8 cellular contexts compared by ENCODE assay signal in genomic region chrX:47191806-47192401, GRCh38. TPM values are rescaled to one million over a fixed set of nuclear protein-coding genes. Genes with fewer than 3 reads are reported as not detected.
A peak's percentile ranks its signal among the peaks of the same experiment; 100 is the strongest.
DNase-seq lines count a peak whose midpoint lies in the region; ATAC-seq lines count a peak whose summit lies in the region.

No MANE protein-coding gene starts in this region.

- peaks cover 26% of the 10 kb centered on the region for H3K36me3 Mint-ChIP-seq in stimulated activated naive CD8-positive, alpha-beta T cell treated with anti-CD3 and anti-CD28 coated beads, Interleukin-15, Interleukin-2, amounts not matched to agents 100 ng/mL and 50 ng/mL, for 24 hours (ENCODE audit: low read depth)
- H3K36me3 Mint-ChIP-seq in activated CD8-positive, alpha-beta T cell treated with anti-CD3 and anti-CD28 coated beads, Interleukin-2, amount 10 ng/mL, durations not matched to agents 7 days and 5 days (ENCODE audit: low read depth): peaks cover 28% of the 10 kb centered on the region

- no peaks in the 10 kb centered on the region for H3K27me3 ChIP-seq in iPS-18a (ENCODE audit: control insufficient read depth, insufficient read depth, low read length)

- H3K9me3 Mint-ChIP-seq in stimulated activated naive CD8-positive, alpha-beta T cell treated with anti-CD3 and anti-CD28 coated beads, Interleukin-15, Interleukin-2, amounts not matched to agents 100 ng/mL and 50 ng/mL, for 24 hours: no peaks in the 10 kb centered on the region
- H3K9me3 Mint-ChIP-seq in activated CD8-positive, alpha-beta T cell treated with anti-CD3 and anti-CD28 coated beads, Interleukin-2, amount 10 ng/mL, durations not matched to agents 7 days and 5 days (ENCODE audit: insufficient read depth): no peaks in the 10 kb centered on the region

- no peak for DNase-seq in stimulated activated naive CD8-positive, alpha-beta T cell treated with anti-CD3 and anti-CD28 coated beads, Interleukin-15, Interleukin-2, amounts not matched to agents 100 U/mL and 50 U/mL, for 24 hours
- no peak for DNase-seq in activated CD8-positive, alpha-beta T cell treated with anti-CD3 and anti-CD28 coated beads, Interleukin-2, amount 10 ng/mL, durations not matched to agents 7 days and 5 days
- DNase-seq in NCI-H2171 (lab: John Stamatoyannopoulos, UW) (no peak), kidney tubule cell (ENCODE audit: low spot score) (no peak)
- no peak for DNase-seq in effector CD8-positive, alpha-beta T cell (lab: John Stamatoyannopoulos, UW)

- H3K36me3 ChIP-seq in iPS-18a (ENCODE audit: control insufficient read depth, low read depth, low read length): no peaks in the 10 kb centered on the region

- H3K9ac ChIP-seq in iPS-18a (ENCODE audit: low read length): peak overlapping the region; percentile 24

- H3K27ac Mint-ChIP-seq in stimulated activated naive CD8-positive, alpha-beta T cell treated with anti-CD3 and anti-CD28 coated beads, Interleukin-15, Interleukin-2, amounts not matched to agents 100 ng/mL and 50 ng/mL, for 24 hours: peak overlapping the region; percentile 90
- H3K27ac Mint-ChIP-seq in activated CD8-positive, alpha-beta T cell treated with anti-CD3 and anti-CD28 coated beads, Interleukin-2, amount 10 ng/mL, durations not matched to agents 7 days and 5 days: peak overlapping the region; percentile 88

- no peaks in the 10 kb centered on the region for H3K27me3 Mint-ChIP-seq in stimulated activated naive CD8-positive, alpha-beta T cell treated with anti-CD3 and anti-CD28 coated beads, Interleukin-15, Interleukin-2, amounts not matched to agents 100 ng/mL and 50 ng/mL, for 24 hours
- H3K27me3 Mint-ChIP-seq in activated CD8-positive, alpha-beta T cell treated with anti-CD3 and anti-CD28 coated beads, Interleukin-2, amount 10 ng/mL, durations not matched to agents 7 days and 5 days (ENCODE audit: low read depth): no peaks in the 10 kb centered on the region

- ATAC-seq in stimulated activated naive CD8-positive, alpha-beta T cell treated with anti-CD3 and anti-CD28 coated beads, Interleukin-15, Interleukin-2, amounts not matched to agents 100 U/mL and 50 U/mL, for 24 hours: no peak
- no peak for ATAC-seq in activated CD8-positive, alpha-beta T cell treated with anti-CD3 and anti-CD28 coated beads, Interleukin-2, amount 10 ng/mL, durations not matched to agents 7 days and 5 days
- ATAC-seq in GM21529 (IDR thresholded peaks at IDR 0.05; ENCODE audit: unreplicated experiment): no peak

- POLR2A ChIA-PET in activated CD8-positive, alpha-beta T cell treated with anti-CD3 and anti-CD28 coated beads, Interleukin-2, amount 10 ng/mL, durations not matched to agents 7 days and 5 days (lab: Charles Lee): interaction anchor here (1.1 to 2.3 kb wide), 2 partner anchors 26 to 47 kb away, joined by 3 to 15 read pairs; partner anchors contain the start of genes CDK16, NDUFB11 and RBM10

- CTCF ChIA-PET in activated CD8-positive, alpha-beta T cell treated with anti-CD3 and anti-CD28 coated beads, Interleukin-2, amount 10 ng/mL, durations not matched to agents 7 days and 5 days (lab: Charles Lee): interaction anchor here (1.1 to 2.1 kb wide), 5 partner anchors 26 to 331 kb away, joined by 3 to 11 read pairs (median 4); no protein-coding TSS in a partner anchor

- H3K4me3 Mint-ChIP-seq in stimulated activated naive CD8-positive, alpha-beta T cell treated with anti-CD3 and anti-CD28 coated beads, Interleukin-15, Interleukin-2, amounts not matched to agents 100 ng/mL and 50 ng/mL, for 24 hours: peak overlapping the region; percentile 92
- H3K4me3 Mint-ChIP-seq in activated CD8-positive, alpha-beta T cell treated with anti-CD3 and anti-CD28 coated beads, Interleukin-2, amount 10 ng/mL, durations not matched to agents 7 days and 5 days: peak overlapping the region; percentile 88

- H3K27ac ChIP-seq in iPS-18a (ENCODE audit: low read length): no peak overlapping the region

- H3K9me3 ChIP-seq in iPS-18a (ENCODE audit: control insufficient read depth, low read depth, low read length): no peaks in the 10 kb centered on the region

- peak overlapping the region; percentile 68 for H3K4me3 ChIP-seq in iPS-18a (ENCODE audit: low read length)

- H3K4me1 ChIP-seq in iPS-18a (ENCODE audit: control insufficient read depth, low read depth, low read length): no peaks in the 10 kb centered on the region

- H3K4me1 Mint-ChIP-seq in stimulated activated naive CD8-positive, alpha-beta T cell treated with anti-CD3 and anti-CD28 coated beads, Interleukin-15, Interleukin-2, amounts not matched to agents 100 ng/mL and 50 ng/mL, for 24 hours (ENCODE audit: low read depth): peaks cover 58% of the 10 kb centered on the region
- H3K4me1 Mint-ChIP-seq in activated CD8-positive, alpha-beta T cell treated with anti-CD3 and anti-CD28 coated beads, Interleukin-2, amount 10 ng/mL, durations not matched to agents 7 days and 5 days (ENCODE audit: low read depth): peaks cover 37% of the 10 kb centered on the region

RNA-seq across cellular contexts. Expression of gene UBA1, which starts 1.7 kb away (rescaled TPM):
- 100 to 1,000 TPM; 186 to 189 TPM for total RNA-seq in activated CD8-positive, alpha-beta T cell treated with anti-CD3 and anti-CD28 coated beads, Interleukin-2, amount 10 ng/mL, durations not matched to agents 7 days and 5 days

RNA-seq across cellular contexts. Expression of gene CDK16, which starts 26.6 kb away (rescaled TPM):
- 10 to 100 TPM; 64.3 to 74.7 TPM for total RNA-seq in activated CD8-positive, alpha-beta T cell treated with anti-CD3 and anti-CD28 coated beads, Interleukin-2, amount 10 ng/mL, durations not matched to agents 7 days and 5 days

RNA-seq across cellular contexts. Expression of gene USP11, which starts 40.9 kb away (rescaled TPM):
- total RNA-seq in activated CD8-positive, alpha-beta T cell treated with anti-CD3 and anti-CD28 coated beads, Interleukin-2, amount 10 ng/mL, durations not matched to agents 7 days and 5 days: 10 to 100 TPM; 55.3 to 60.9 TPM

RNA-seq across cellular contexts. Expression of gene RBM10, which starts 46.9 kb away (rescaled TPM):
- total RNA-seq in activated CD8-positive, alpha-beta T cell treated with anti-CD3 and anti-CD28 coated beads, Interleukin-2, amount 10 ng/mL, durations not matched to agents 7 days and 5 days: 10 to 100 TPM; 62.2 to 64.1 TPM

RNA-seq across cellular contexts. Expression of gene NDUFB11, which starts 47.4 kb away (rescaled TPM):
- total RNA-seq in activated CD8-positive, alpha-beta T cell treated with anti-CD3 and anti-CD28 coated beads, Interleukin-2, amount 10 ng/mL, durations not matched to agents 7 days and 5 days: 100 to 1,000 TPM in 1 of 2 experiments, 10 to 100 TPM in 1; 92.9 to 103 TPM
